Comparison of ENCODE assay signal across 1 cellular context in genomic region chr3:31522152-31522551, GRCh38.
TF ChIP-seq lines count a peak whose summit lies in the region.

No MANE protein-coding gene starts in this region.

TF ChIP-seq in WTC11, 78 proteins besides CTCF, POLR2A, EP300 and RAD21 (continued from another document):
- TF ChIP-seq ZNF281 (CRISPR knock-in tag; IDR thresholded peaks at IDR 0.05) (no peak), E2F4 (CRISPR knock-in tag; IDR thresholded peaks at IDR 0.05; ENCODE audit: borderline replicate concordance, low read depth) (no peak), JAZF1 (CRISPR knock-in tag; IDR thresholded peaks at IDR 0.05) (no peak)
